Comparison of ENCODE assay signal across 22 cellular contexts in the genomic region with DNA sequence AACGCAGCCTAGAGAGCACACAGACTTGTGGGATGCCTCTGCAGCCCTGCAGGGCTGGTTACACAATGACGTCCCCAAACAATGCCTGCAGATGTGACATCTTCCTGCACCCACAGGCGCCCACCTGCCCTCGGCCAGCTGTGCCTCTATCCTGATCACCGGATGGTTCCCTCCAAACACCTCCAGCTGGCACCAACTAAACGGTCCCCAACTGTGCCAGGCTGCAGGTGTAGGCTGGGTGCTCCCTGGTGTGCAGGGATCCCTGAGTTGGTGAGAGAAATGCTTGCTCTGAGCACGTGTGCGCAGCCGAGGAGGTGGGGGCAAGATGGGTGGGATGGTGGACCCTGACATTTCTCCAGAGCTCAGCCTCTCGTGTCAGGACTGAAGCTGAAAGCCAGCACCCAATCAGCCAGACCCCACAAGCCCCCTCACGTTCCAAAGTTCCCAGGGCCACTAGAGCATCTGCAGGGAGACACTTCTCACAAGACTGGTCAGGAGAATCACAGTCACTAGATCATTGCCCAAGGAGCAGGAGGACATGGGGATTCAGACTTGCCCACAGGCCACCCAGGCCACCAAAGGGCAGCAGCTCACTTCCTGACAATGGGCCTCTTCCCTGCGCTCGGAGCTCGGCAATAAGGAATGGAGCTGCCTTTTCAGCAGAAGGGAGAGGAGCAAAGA.
A peak's percentile ranks its signal among the peaks of the same experiment; 100 is the strongest.
DNase-seq lines count a peak whose midpoint lies in the region; ATAC-seq and TF ChIP-seq lines count a peak whose summit lies in the region.
"Had no signal": no experiment of that assay in that cellular context is flagged by ENCODE, and none has a peak within 500 bp of the region (broad histone marks: within the 10 kb centered on the region; RNA-seq: fewer than 3 reads in every experiment).

No MANE protein-coding gene starts in this region.

- H3K9ac ChIP-seq in BLaER1 = no peak overlapping the region
- no peak overlapping the region for H3K9ac ChIP-seq in neural progenitor cell

- H3K27ac ChIP-seq in BLaER1 = peak overlapping the region; percentile 39; the same call in 1 of the 2 replicates
- no peak overlapping the region for H3K27ac ChIP-seq in coronary artery
- no peak overlapping the region for H3K27ac ChIP-seq in neural progenitor cell
- H3K27ac ChIP-seq: body of pancreas, foreskin keratinocyte, upper lobe of left lung, VCaP had no signal

- peak overlapping the region; percentile 41 for H3K4me3 Mint-ChIP-seq in neural progenitor cell
- H3K4me3 Mint-ChIP-seq: activated CD8-positive, alpha-beta T cell treated with anti-CD3 and anti-CD28 coated beads for 36 hours; CD4-positive, alpha-beta memory T cell; dendritic cell treated with granulocyte-macrophage colony-stimulating factor and Interleukin-4, amounts not matched to agents 40 ng/mL and 50 ng/mL, for 4 days; stimulated activated naive B cell treated with anti-CD40 and anti-IgM and Interleukin-4, amounts not matched to agents 10 μg/mL and 1 μg/mL and 100 μg/mL, for 72 hours had no signal

- peak overlapping the region; percentile 57 for H3K4me2 ChIP-seq in BLaER1
- H3K4me2 ChIP-seq in neural progenitor cell = peak overlapping the region; percentile 42

- H4K20me1 ChIP-seq in BLaER1 (no peaks in the 10 kb centered on the region), neural progenitor cell (ENCODE audit: low read depth) (peaks cover 7% of the 10 kb centered on the region)

- H3K4me1 ChIP-seq in BLaER1 (peaks cover 49% of the 10 kb centered on the region), neural progenitor cell (peaks cover 37% of the 10 kb centered on the region)
- H3K4me1 ChIP-seq: body of pancreas, foreskin keratinocyte, upper lobe of left lung had no signal

- H3K9me3 ChIP-seq in BLaER1 (no peaks in the 10 kb centered on the region), neural progenitor cell (ENCODE audit: low read depth) (no peaks in the 10 kb centered on the region)
- H3K9me3 ChIP-seq: body of pancreas, upper lobe of left lung had no signal

- no peaks in the 10 kb centered on the region for H3K79me2 ChIP-seq in neural progenitor cell (ENCODE audit: low read depth)

- peaks cover 10% of the 10 kb centered on the region for H3K27me3 Mint-ChIP-seq in neural progenitor cell (ENCODE audit: insufficient read depth, low read depth)
- H3K27me3 Mint-ChIP-seq: activated CD8-positive, alpha-beta T cell treated with anti-CD3 and anti-CD28 coated beads for 36 hours; CD4-positive, alpha-beta memory T cell; dendritic cell treated with granulocyte-macrophage colony-stimulating factor and Interleukin-4, amounts not matched to agents 40 ng/mL and 50 ng/mL, for 4 days; stimulated activated naive B cell treated with anti-CD40 and anti-IgM and Interleukin-4, amounts not matched to agents 10 μg/mL and 1 μg/mL and 100 μg/mL, for 72 hours had no signal

- H3K27ac Mint-ChIP-seq in neural progenitor cell = peak overlapping the region; percentile 92
- H3K27ac Mint-ChIP-seq: activated CD8-positive, alpha-beta T cell treated with anti-CD3 and anti-CD28 coated beads for 36 hours; CD4-positive, alpha-beta memory T cell; dendritic cell treated with granulocyte-macrophage colony-stimulating factor and Interleukin-4, amounts not matched to agents 40 ng/mL and 50 ng/mL, for 4 days had no signal

- TF ChIP-seq CTCF in coronary artery (IDR thresholded peaks at IDR 0.05) (no peak), neural progenitor cell (IDR thresholded peaks at IDR 0.05) (no peak)

- H3K27me3 ChIP-seq in BLaER1 (no peaks in the 10 kb centered on the region), neural progenitor cell (no peaks in the 10 kb centered on the region)
- H3K27me3 ChIP-seq: body of pancreas, upper lobe of left lung had no signal

- no peaks in the 10 kb centered on the region for H3K36me3 ChIP-seq in BLaER1
- H3K36me3 ChIP-seq in neural progenitor cell = no peaks in the 10 kb centered on the region
- H3K36me3 ChIP-seq: upper lobe of left lung had no signal

- H3K9me3 Mint-ChIP-seq in neural progenitor cell = peaks cover 2% of the 10 kb centered on the region
- H3K9me3 Mint-ChIP-seq: activated CD8-positive, alpha-beta T cell treated with anti-CD3 and anti-CD28 coated beads for 36 hours; activated naive CD4-positive, alpha-beta T cell treated with anti-CD3 and anti-CD28 coated beads, Interleukin-2, amount 50 U/mL, for 72 hours; dendritic cell treated with granulocyte-macrophage colony-stimulating factor and Interleukin-4, amounts not matched to agents 40 ng/mL and 50 ng/mL, for 4 days; stimulated activated naive B cell treated with anti-CD40 and anti-IgM and Interleukin-4, amounts not matched to agents 10 μg/mL and 1 μg/mL and 100 μg/mL, for 72 hours had no signal

- peaks cover 47% of the 10 kb centered on the region for H3K4me1 Mint-ChIP-seq in neural progenitor cell
- H3K4me1 Mint-ChIP-seq: stimulated activated naive B cell treated with anti-CD40 and anti-IgM and Interleukin-4, amounts not matched to agents 10 μg/mL and 1 μg/mL and 100 μg/mL, for 72 hours had no signal

- peak; percentile 62 for DNase-seq in Jurkat, Clone E6-1 (ENCODE audit: low read depth, low spot score)
- peak; percentile 52 for DNase-seq in coronary artery (ENCODE audit: low spot score)
- no peak for DNase-seq in neural progenitor cell (ENCODE audit: low spot score)
- no peak for DNase-seq in NCI-H1092 (lab: John Stamatoyannopoulos, UW)
- DNase-seq: activated CD8-positive, alpha-beta T cell treated with anti-CD3 and anti-CD28 coated beads for 36 hours; activated T-cell treated with anti-CD3 and anti-CD28 coated beads, Interleukin-2, amount 50 U/mL, for 48 hours; CD4-positive, alpha-beta memory T cell; foreskin keratinocyte; mesenchymal stem cell; NCI-H2227 treated with DMSO at 0.1 percent for 48 hours; NK-92 treated with Interleukin-12 subunit alpha and Interleukin-12 subunit beta, amount 100 ng/mL, for 24 hours; stimulated activated CD4-positive, alpha-beta T cell treated with anti-CD3 and anti-CD28 coated beads, Interleukin-15, amount 100 ng/mL, for 24 hours; stimulated activated naive B cell treated with anti-CD40 and anti-IgM and Interleukin-4, amounts not matched to agents 10 μg/mL and 1 μg/mL and 100 μg/mL, for 72 hours; upper lobe of left lung had no signal

- H3K4me3 ChIP-seq in BLaER1 = no peak overlapping the region
- no peak overlapping the region for H3K4me3 ChIP-seq in Jurkat, Clone E6-1 (ENCODE audit: low read length)
- no peak overlapping the region for H3K4me3 ChIP-seq in coronary artery
- H3K4me3 ChIP-seq in neural progenitor cell = no peak overlapping the region
- H3K4me3 ChIP-seq: body of pancreas, upper lobe of left lung had no signal

- peaks cover 5% of the 10 kb centered on the region for H3F3A ChIP-seq in neural progenitor cell (ENCODE audit: low read depth)

- peaks cover 1% of the 10 kb centered on the region for H3K36me3 Mint-ChIP-seq in neural progenitor cell
- H3K36me3 Mint-ChIP-seq: activated naive CD4-positive, alpha-beta T cell treated with anti-CD3 and anti-CD28 coated beads, Interleukin-2, amount 50 U/mL, for 72 hours; CD4-positive, alpha-beta memory T cell; stimulated activated naive B cell treated with anti-CD40 and anti-IgM and Interleukin-4, amounts not matched to agents 10 μg/mL and 1 μg/mL and 100 μg/mL, for 72 hours had no signal

- peak overlapping the region; percentile 10 for H2AFZ ChIP-seq in neural progenitor cell (replicated peaks)

- ATAC-seq in HG03457 (IDR thresholded peaks at IDR 0.05; ENCODE audit: unreplicated experiment) (no peak), HG02885 (IDR thresholded peaks at IDR 0.05; ENCODE audit: poor library complexity, unreplicated experiment) (no peak), HG02623 (IDR thresholded peaks at IDR 0.05; ENCODE audit: unreplicated experiment) (no peak)
- ATAC-seq: activated CD8-positive, alpha-beta T cell treated with anti-CD3 and anti-CD28 coated beads for 36 hours; activated naive CD4-positive, alpha-beta T cell treated with anti-CD3 and anti-CD28 coated beads, Interleukin-2, amount 50 U/mL, for 72 hours; foreskin keratinocyte; stimulated activated naive B cell treated with anti-CD40 and anti-IgM and Interleukin-4, amounts not matched to agents 10 μg/mL and 1 μg/mL and 100 μg/mL, for 72 hours had no signal

Comparison
In these comparisons a context has a peak if more than half of its experiments do, and no peak if none do; other contexts are left out.
1. DNase-seq: peak in Jurkat, Clone E6-1 (single experiment) and coronary artery (single experiment); none in neural progenitor cell (single experiment) and NCI-H1092 (single experiment).